In the genomic region with DNA sequence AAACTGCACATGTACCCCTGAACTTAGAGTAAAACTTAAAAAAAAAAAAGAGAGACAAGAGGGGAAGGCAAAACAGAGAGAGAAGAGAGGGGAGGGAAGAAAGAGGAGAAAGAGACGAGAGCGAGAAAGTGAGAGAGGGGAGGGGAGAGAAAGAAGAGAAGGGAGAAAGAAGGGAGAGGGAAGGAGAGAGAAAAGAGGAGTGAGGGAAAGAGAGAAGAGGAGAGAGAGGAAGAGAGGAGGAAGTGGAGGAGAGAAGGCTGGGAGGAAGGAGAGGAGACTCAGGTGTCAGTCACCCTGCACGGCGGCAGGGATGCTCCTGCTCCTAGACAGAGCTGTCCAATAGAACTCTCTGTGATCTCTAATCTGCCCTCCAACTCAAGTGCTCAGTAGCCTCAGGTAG, we compare ENCODE assay signal across 17 cellular contexts.
"Had no signal": no experiment of that assay in that cellular context is flagged by ENCODE, and none has a peak within 500 bp of the region (broad histone marks: within the 10 kb centered on the region; RNA-seq: fewer than 3 reads in every experiment).

No MANE protein-coding gene starts in this region.

- DNase-seq: Kasumi-1; MM.1S; NCI-H1436; NCI-H1694 treated with DMSO at 0.1 percent for 48 hours; NCI-H2171 treated with DMSO at 0.1 percent for 48 hours; NCI-H446 treated with DMSO at 0.1 percent for 48 hours; NCI-H82; NK-92 treated with Interleukin-12 subunit alpha and Interleukin-12 subunit beta, amount 100 ng/mL, for 24 hours; PC-3; SK-N-SH; SW 1271 had no signal

- H3K4me2 ChIP-seq: KMS-11, SK-N-SH had no signal

- H3K9me2 ChIP-seq: SK-N-SH had no signal

- H3K36me3 Mint-ChIP-seq: IgD-negative memory B cell had no signal

- H3K4me3 Mint-ChIP-seq: IgD-negative memory B cell had no signal

- H3K27ac ChIP-seq: HL-60, KMS-11, RWPE1 had no signal

- H3K27ac Mint-ChIP-seq: IgD-negative memory B cell had no signal

- ATAC-seq: K562, Panc1, PC-3 had no signal

- H3K4me3 ChIP-seq: K562 had no signal
